In the genomic region with DNA sequence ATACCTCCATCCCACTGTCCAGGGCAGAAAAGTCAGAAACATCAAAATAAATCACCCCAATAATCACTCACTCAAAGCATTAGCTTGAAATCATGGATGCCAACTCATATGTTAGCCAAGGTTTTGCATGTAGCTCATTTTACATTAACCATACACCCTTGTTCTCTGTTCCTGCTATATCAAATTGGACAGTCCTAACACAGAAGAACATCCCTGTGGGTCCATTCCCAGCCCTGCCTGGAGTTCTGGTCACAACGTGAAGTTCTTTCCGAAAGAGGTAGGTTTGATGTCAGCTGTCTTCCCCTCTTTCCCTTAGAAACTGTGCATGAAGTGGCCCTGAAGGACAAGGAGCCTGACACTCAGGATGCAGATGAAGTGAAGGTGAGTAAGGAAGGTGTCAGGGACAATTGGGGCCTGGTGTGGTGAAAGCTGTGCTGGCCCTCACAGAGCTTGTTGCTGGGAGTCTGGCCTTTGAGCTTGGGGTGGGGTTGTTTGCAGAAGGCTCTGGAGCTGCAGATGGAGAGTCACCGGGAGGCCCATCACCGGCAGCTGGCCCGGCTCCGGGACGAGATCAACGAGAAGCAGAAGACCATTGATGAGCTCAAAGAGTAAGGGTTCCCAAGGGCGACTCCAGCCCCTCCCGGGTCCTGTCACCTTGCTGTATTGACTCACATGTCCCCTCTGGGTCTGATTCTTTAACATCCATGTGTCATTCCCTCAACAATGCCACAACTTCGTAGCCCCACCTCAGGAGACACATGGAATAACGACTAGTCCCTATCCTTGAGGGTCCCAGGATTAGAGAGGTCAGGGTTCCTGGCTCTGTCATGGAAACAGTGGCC, we compare ENCODE assay signal across 22 cellular contexts. TPM values are rescaled to one million over a fixed set of nuclear protein-coding genes. Genes with fewer than 3 reads are reported as not detected.
"Had no signal": no experiment of that assay in that cellular context is flagged by ENCODE, and none has a peak within 500 bp of the region (broad histone marks: within the 10 kb centered on the region; RNA-seq: fewer than 3 reads in every experiment).

No MANE protein-coding gene starts in this region.

- DNase-seq: activated B cell treated with CpG ODN at 0.5 μM for 24 hours; activated CD4-positive, alpha-beta T cell treated with anti-CD3 and anti-CD28 coated beads for 4 hours; activated CD4-positive, alpha-beta T cell treated with anti-CD3 and anti-CD28 coated beads, Interleukin-2, amount 50 U/mL, for 48 hours; activated CD8-positive, alpha-beta memory T cell treated with anti-CD3 and anti-CD28 coated beads, Interleukin-2, amount 50 U/mL, for 48 hours; activated naive CD4-positive, alpha-beta T cell treated with anti-CD3 and anti-CD28 coated beads, Interleukin-2, amount 10 ng/mL, durations not matched to agents 7 days and 5 days; activated T-cell treated with anti-CD3 and anti-CD28 coated beads, Interleukin-2, amount 50 U/mL, for 4 hours; amygdala; cortex of kidney; endodermal cell; esophagus squamous epithelium; gastrocnemius medialis; natural killer cell; retina; spleen; stimulated activated CD4-positive, alpha-beta T cell treated with anti-CD3 and anti-CD28 coated beads, Interleukin-4, amount 100 ng/mL, for 1 hour; stimulated activated naive CD8-positive, alpha-beta T cell treated with anti-CD3 and anti-CD28 coated beads, Interleukin-15, Interleukin-2, amounts not matched to agents 100 U/mL and 50 U/mL, for 24 hours; T1000; upper lobe of right lung had no signal

- H3K9me3 Mint-ChIP-seq: activated B cell treated with CpG ODN at 0.5 μM for 24 hours; activated naive CD4-positive, alpha-beta T cell treated with anti-CD3 and anti-CD28 coated beads, Interleukin-2, amount 10 ng/mL, durations not matched to agents 7 days and 5 days; activated T-cell treated with anti-CD3 and anti-CD28 coated beads, Interleukin-2, amount 50 U/mL, for 4 hours; activated T-helper 2 cell treated with anti-CD3 and anti-CD28 coated beads, Interferon-gamma antibody, Interleukin-2, Interleukin-4, amounts not matched to agents 10 μg/mL and 5 μg/mL and 100 μg/mL, durations not matched to agents 14 hours and 24 hours and 36 hours; endodermal cell; mesothelial cell of epicardium; natural killer cell had no signal

- H3K27me3 ChIP-seq: esophagus squamous epithelium, gastrocnemius medialis, spleen, upper lobe of right lung had no signal

- H3K36me3 ChIP-seq: esophagus squamous epithelium, gastrocnemius medialis, spleen, upper lobe of right lung had no signal

- H3K4me1 ChIP-seq: esophagus squamous epithelium, gastrocnemius medialis, spleen, upper lobe of right lung had no signal

- H3K4me3 ChIP-seq: esophagus squamous epithelium, gastrocnemius medialis, lung, spleen, upper lobe of right lung had no signal

- H3K36me3 Mint-ChIP-seq: activated naive CD4-positive, alpha-beta T cell treated with anti-CD3 and anti-CD28 coated beads, Interleukin-2, amount 10 ng/mL, durations not matched to agents 7 days and 5 days; mesothelial cell of epicardium; natural killer cell had no signal

- H3K27me3 Mint-ChIP-seq: progenitor cell of endocrine pancreas had no signal

- H3K4me3 Mint-ChIP-seq: activated B cell treated with CpG ODN at 0.5 μM for 24 hours; activated naive CD4-positive, alpha-beta T cell treated with anti-CD3 and anti-CD28 coated beads, Interleukin-2, amount 10 ng/mL, durations not matched to agents 7 days and 5 days; activated T-cell treated with anti-CD3 and anti-CD28 coated beads, Interleukin-2, amount 50 U/mL, for 4 hours; endodermal cell; mesothelial cell of epicardium; natural killer cell had no signal

- ATAC-seq: activated T-cell treated with anti-CD3 and anti-CD28 coated beads, Interleukin-2, amount 50 U/mL, for 4 hours; gastrocnemius medialis; natural killer cell; stimulated activated naive CD8-positive, alpha-beta T cell treated with anti-CD3 and anti-CD28 coated beads, Interleukin-15, Interleukin-2, amounts not matched to agents 100 U/mL and 50 U/mL, for 24 hours; upper lobe of right lung had no signal

- H3K9me3 ChIP-seq: esophagus squamous epithelium, gastrocnemius medialis, spleen, upper lobe of right lung had no signal

- H3K4me1 Mint-ChIP-seq: activated B cell treated with CpG ODN at 0.5 μM for 24 hours; activated naive CD4-positive, alpha-beta T cell treated with anti-CD3 and anti-CD28 coated beads, Interleukin-2, amount 10 ng/mL, durations not matched to agents 7 days and 5 days; endodermal cell; mesothelial cell of epicardium; natural killer cell had no signal

- H3K27ac Mint-ChIP-seq: activated B cell treated with CpG ODN at 0.5 μM for 24 hours; activated naive CD4-positive, alpha-beta T cell treated with anti-CD3 and anti-CD28 coated beads, Interleukin-2, amount 10 ng/mL, durations not matched to agents 7 days and 5 days; activated T-helper 2 cell treated with anti-CD3 and anti-CD28 coated beads, Interferon-gamma antibody, Interleukin-2, Interleukin-4, amounts not matched to agents 10 μg/mL and 5 μg/mL and 100 μg/mL, durations not matched to agents 14 hours and 24 hours and 36 hours; endodermal cell; mesothelial cell of epicardium; natural killer cell; progenitor cell of endocrine pancreas had no signal

- H3K27ac ChIP-seq: esophagus squamous epithelium, gastrocnemius medialis, spleen, upper lobe of right lung had no signal

RNA-seq across cellular contexts. Expression of a gene that starts 35.2 kb away (rescaled TPM):
- total RNA-seq: activated B cell treated with CpG ODN at 0.5 μM for 24 hours had no signal
